2 cellular contexts compared by ENCODE assay signal in genomic region chr16:22029632-22030031, GRCh38.
TF ChIP-seq lines count a peak whose summit lies in the region.

No MANE protein-coding gene starts in this region.

TF ChIP-seq in HepG2, 621 proteins besides CTCF, POLR2A, EP300 and RAD21 (continued from another document and continues in another):
- TF ChIP-seq HMGXB3 (CRISPR knock-in tag; IDR thresholded peaks at IDR 0.05; ENCODE audit: borderline replicate concordance): 0 out of 2 replicates have a peak, but pooled peaks have one; percentile 22
- TF ChIP-seq ARID4A (CRISPR knock-in tag; IDR thresholded peaks at IDR 0.05; ENCODE audit: borderline replicate concordance): no peak
- TF ChIP-seq FOXA1 (IDR thresholded peaks at IDR 0.05): no peak
- 0 out of 2 replicates have a peak, but pooled peaks have one; percentile 0 for TF ChIP-seq FOXA1 (CRISPR knock-in tag; IDR thresholded peaks at IDR 0.05)
- 0 out of 2 replicates have a peak, but pooled peaks have one; percentile 45 for TF ChIP-seq ZNF598 (CRISPR knock-in tag; IDR thresholded peaks at IDR 0.05; ENCODE audit: borderline replicate concordance)
- no peak for TF ChIP-seq ZNF720 (CRISPR knock-in tag; IDR thresholded peaks at IDR 0.05)
- TF ChIP-seq ZNF101 (CRISPR knock-in tag; IDR thresholded peaks at IDR 0.05; ENCODE audit: borderline replicate concordance, low read depth): no peak
- peak; percentile 16; the same call in 1 of the 2 replicates for TF ChIP-seq YEATS2 (CRISPR knock-in tag; IDR thresholded peaks at IDR 0.05; ENCODE audit: borderline replicate concordance)
- no peak for TF ChIP-seq SOX13 (IDR thresholded peaks at IDR 0.05)
- TF ChIP-seq SOX13 (CRISPR knock-in tag; conservative IDR thresholded peaks at IDR 0.05 in 1 of 2, IDR thresholded peaks at IDR 0.05 in 1 of 2): peak in 1 of 2 experiments; percentile 38; a peak in 1 of 4 replicates
- TF ChIP-seq SAP130 (CRISPR knock-in tag; IDR thresholded peaks at IDR 0.05; ENCODE audit: low read depth): peak; percentile 13; the same call in 1 of the 2 replicates

TF ChIP-seq in WTC11, 78 proteins besides CTCF, POLR2A, EP300 and RAD21 (continued from another document):
- no peak for TF ChIP-seq AR (CRISPR knock-in tag; IDR thresholded peaks at IDR 0.05)
- no peak for TF ChIP-seq TEAD1 (CRISPR knock-in tag; IDR thresholded peaks at IDR 0.05)
- no peak for TF ChIP-seq FOXP4 (CRISPR knock-in tag; IDR thresholded peaks at IDR 0.05)
